In genomic region chr17:39668141-39668924, GRCh38 we compare ENCODE assay signal across 1 cellular context.
A peak's percentile ranks its signal among the peaks of the same experiment; 100 is the strongest.
TF ChIP-seq lines count a peak whose summit lies in the region.

Gene PNMT (plus strand): TSS chr17:39668453. CDS start chr17:39668476, 23 bp downstream.

TF ChIP-seq in HepG2, 621 proteins besides CTCF, POLR2A, EP300 and RAD21 (continued from another document and continues in another):
- no peak for TF ChIP-seq THAP7 (CRISPR knock-in tag; IDR thresholded peaks at IDR 0.05)
- TF ChIP-seq MED1 (CRISPR knock-in tag; IDR thresholded peaks at IDR 0.05) = 0 out of 2 replicates have a peak, but pooled peaks have one; percentile 42
- no peak for TF ChIP-seq MAF1 (CRISPR knock-in tag; IDR thresholded peaks at IDR 0.05; ENCODE audit: borderline replicate concordance)
- TF ChIP-seq HDAC1 (CRISPR knock-in tag; IDR thresholded peaks at IDR 0.05) = peak; percentile 76
- TF ChIP-seq ZNF557 (CRISPR knock-in tag; IDR thresholded peaks at IDR 0.05) = no peak
- TF ChIP-seq MATR3 (CRISPR knock-in tag; IDR thresholded peaks at IDR 0.05) = no peak
- peak; percentile 29; the same call in 1 of the 2 replicates for TF ChIP-seq ZNF746 (CRISPR knock-in tag; IDR thresholded peaks at IDR 0.05)
- TF ChIP-seq SMARCE1 (IDR thresholded peaks at IDR 0.05; ENCODE audit: borderline replicate concordance) = no peak
- TF ChIP-seq ZNF142 (CRISPR knock-in tag; IDR thresholded peaks at IDR 0.05) = peak; percentile 78; the same call in 1 of the 2 replicates
- TF ChIP-seq PLSCR1 (CRISPR knock-in tag; IDR thresholded peaks at IDR 0.05; ENCODE audit: borderline replicate concordance) = no peak
- TF ChIP-seq ZNF672 (CRISPR knock-in tag; IDR thresholded peaks at IDR 0.05) = no peak
- TF ChIP-seq KDM1A (CRISPR knock-in tag; IDR thresholded peaks at IDR 0.05) = no peak; the same call in 1 of the 2 replicates
- TF ChIP-seq ZNF788 (CRISPR knock-in tag; IDR thresholded peaks at IDR 0.05; ENCODE audit: borderline replicate concordance) = peak; percentile 94
- peak; percentile 94 for TF ChIP-seq ZNF225 (CRISPR knock-in tag; IDR thresholded peaks at IDR 0.05)
- TF ChIP-seq ARNTL (CRISPR knock-in tag; IDR thresholded peaks at IDR 0.05) = 0 out of 2 replicates have a peak, but pooled peaks have one; percentile 40
- TF ChIP-seq ZC3H13 (CRISPR knock-in tag; IDR thresholded peaks at IDR 0.05) = no peak
- TF ChIP-seq ZSCAN12 (CRISPR knock-in tag; IDR thresholded peaks at IDR 0.05) = no peak
- TF ChIP-seq ZNF30 (CRISPR knock-in tag; IDR thresholded peaks at IDR 0.05) = no peak
- TF ChIP-seq NFE2L2 (IDR thresholded peaks at IDR 0.05; ENCODE audit: low read length) = no peak
- no peak for TF ChIP-seq ZNF615 (CRISPR knock-in tag; IDR thresholded peaks at IDR 0.05; ENCODE audit: borderline replicate concordance)
- peak; percentile 78; the same call in 1 of the 2 replicates for TF ChIP-seq ZNF747 (CRISPR knock-in tag; IDR thresholded peaks at IDR 0.05; ENCODE audit: borderline replicate concordance)
- peak; percentile 34; the same call in 1 of the 2 replicates for TF ChIP-seq SOX5 (CRISPR knock-in tag; IDR thresholded peaks at IDR 0.05; ENCODE audit: borderline replicate concordance)
- no peak for TF ChIP-seq TCF7 (IDR thresholded peaks at IDR 0.05; ENCODE audit: low read depth)
- TF ChIP-seq MLLT10 (CRISPR knock-in tag; IDR thresholded peaks at IDR 0.05) = no peak
- TF ChIP-seq ZNF674 (CRISPR knock-in tag; IDR thresholded peaks at IDR 0.05; ENCODE audit: low read depth) = no peak
- no peak for TF ChIP-seq ZFYVE20 (CRISPR knock-in tag; IDR thresholded peaks at IDR 0.05; ENCODE audit: borderline replicate concordance, low read depth)
- peak; percentile 88 for TF ChIP-seq HOXA3 (CRISPR knock-in tag; IDR thresholded peaks at IDR 0.05)
- TF ChIP-seq SRSF4 (IDR thresholded peaks at IDR 0.05; ENCODE audit: low read depth, low read length, poor library complexity, severe bottlenecking) = no peak
- TF ChIP-seq CEBPB (IDR thresholded peaks at IDR 0.05; ENCODE audit: borderline replicate concordance, low read depth, low read length) = no peak
- TF ChIP-seq SRSF1 (optimal IDR thresholded peaks at IDR 0.05; ENCODE audit: low read depth, low read length) = no peak
- peak; percentile 83; the same call in 1 of the 2 replicates for TF ChIP-seq NRL (CRISPR knock-in tag; IDR thresholded peaks at IDR 0.05; ENCODE audit: borderline replicate concordance)
- TF ChIP-seq ZNF224 (CRISPR knock-in tag; IDR thresholded peaks at IDR 0.05) = 0 out of 2 replicates have a peak, but pooled peaks have one; percentile 75
- TF ChIP-seq EEA1 (CRISPR knock-in tag; IDR thresholded peaks at IDR 0.05; ENCODE audit: borderline replicate concordance) = no peak; the same call in 1 of the 2 replicates
- no peak for TF ChIP-seq ZZZ3 (CRISPR knock-in tag; IDR thresholded peaks at IDR 0.05; ENCODE audit: borderline replicate concordance)
- peak; percentile 75; the same call in 1 of the 2 replicates for TF ChIP-seq CBFB (CRISPR knock-in tag; IDR thresholded peaks at IDR 0.05)
- TF ChIP-seq GATA4 (IDR thresholded peaks at IDR 0.05; ENCODE audit: borderline replicate concordance, low read depth) = no peak
- TF ChIP-seq ZNF296 (CRISPR knock-in tag; conservative IDR thresholded peaks at IDR 0.05) = no peak
- TF ChIP-seq ZNF616 (CRISPR knock-in tag; IDR thresholded peaks at IDR 0.05; ENCODE audit: low read depth) = no peak
- TF ChIP-seq HMG20B (CRISPR knock-in tag; conservative IDR thresholded peaks at IDR 0.05) = no peak
- TF ChIP-seq NBN (conservative IDR thresholded peaks at IDR 0.05) = no peak
- TF ChIP-seq HOXA9 (CRISPR knock-in tag; IDR thresholded peaks at IDR 0.05; ENCODE audit: borderline replicate concordance) = peak; percentile 64; the same call in 1 of the 2 replicates
- TF ChIP-seq ZNF275 (CRISPR knock-in tag; IDR thresholded peaks at IDR 0.05; ENCODE audit: borderline replicate concordance) = no peak
- TF ChIP-seq PHF20 (CRISPR knock-in tag; IDR thresholded peaks at IDR 0.05) = 0 out of 2 replicates have a peak, but pooled peaks have one; percentile 13
- TF ChIP-seq E2F2 (CRISPR knock-in tag; IDR thresholded peaks at IDR 0.05; ENCODE audit: borderline replicate concordance) = no peak
- TF ChIP-seq ZNF550 (CRISPR knock-in tag; IDR thresholded peaks at IDR 0.05; ENCODE audit: borderline replicate concordance) = peak; percentile 59; the same call in 1 of the 2 replicates
- no peak for TF ChIP-seq BRF2 (CRISPR knock-in tag; IDR thresholded peaks at IDR 0.05)
- TF ChIP-seq NAIF1 (CRISPR knock-in tag; IDR thresholded peaks at IDR 0.05; ENCODE audit: borderline replicate concordance) = 0 out of 2 replicates have a peak, but pooled peaks have one; percentile 14
- no peak for TF ChIP-seq CC2D1A (CRISPR knock-in tag; IDR thresholded peaks at IDR 0.05)
- peak; percentile 72 for TF ChIP-seq ARNT2 (CRISPR knock-in tag; IDR thresholded peaks at IDR 0.05; ENCODE audit: low read depth)
- TF ChIP-seq POGZ (CRISPR knock-in tag; IDR thresholded peaks at IDR 0.05) = no peak
- TF ChIP-seq SOX13 (IDR thresholded peaks at IDR 0.05) = no peak
- 0 out of 4 replicates have a peak, but pooled peaks of 1 of the 2 experiments have one; percentile 23 for TF ChIP-seq SOX13 (CRISPR knock-in tag; conservative IDR thresholded peaks at IDR 0.05 in 1 of 2, IDR thresholded peaks at IDR 0.05 in 1 of 2)
- TF ChIP-seq ZNF484 (CRISPR knock-in tag; IDR thresholded peaks at IDR 0.05; ENCODE audit: borderline replicate concordance, low read depth) = no peak
- TF ChIP-seq PAF1 (CRISPR knock-in tag; IDR thresholded peaks at IDR 0.05) = no peak
- TF ChIP-seq ZNF644 (CRISPR knock-in tag; IDR thresholded peaks at IDR 0.05; ENCODE audit: low read depth) = no peak
- TF ChIP-seq ZNF274 (CRISPR knock-in tag; IDR thresholded peaks at IDR 0.05) = peak; percentile 97
- TF ChIP-seq NFE2L1 (CRISPR knock-in tag; IDR thresholded peaks at IDR 0.05; ENCODE audit: borderline replicate concordance) = no peak
- TF ChIP-seq ZNF772 (CRISPR knock-in tag; IDR thresholded peaks at IDR 0.05) = peak; percentile 65; the same call in 1 of the 2 replicates
- TF ChIP-seq STAG1 (CRISPR knock-in tag; IDR thresholded peaks at IDR 0.05) = peak; percentile 67
- TF ChIP-seq XRCC5 (optimal IDR thresholded peaks at IDR 0.05; ENCODE audit: low read length) = peak; percentile 99
- TF ChIP-seq NFATC3 (CRISPR knock-in tag; IDR thresholded peaks at IDR 0.05) = 0 out of 2 replicates have a peak, but pooled peaks have one; percentile 69
